Comparison of ENCODE assay signal across 2 cellular contexts in the genomic region with DNA sequence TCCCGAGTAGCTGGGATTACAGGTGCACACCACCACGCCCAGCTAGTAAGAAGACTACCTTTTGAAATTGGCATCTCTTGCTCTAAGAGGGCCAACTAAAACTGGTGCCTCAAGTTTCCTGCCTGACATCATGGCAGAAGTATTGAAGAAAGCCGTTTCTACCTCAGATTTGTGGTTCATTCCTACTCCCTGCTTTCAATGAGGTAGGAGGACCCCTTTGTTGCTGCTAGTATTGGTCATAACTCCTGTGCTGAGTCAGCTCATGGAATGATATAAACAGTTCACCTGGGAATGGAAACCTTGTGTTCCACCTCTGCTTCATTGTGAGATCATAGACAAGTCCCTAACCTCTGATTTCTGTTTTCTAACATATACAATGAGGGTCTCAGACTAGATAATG.
TF ChIP-seq lines count a peak whose summit lies in the region.

No MANE protein-coding gene starts in this region.

TF ChIP-seq in SK-N-SH, 30 proteins besides CTCF, POLR2A, EP300 and RAD21:
- TF ChIP-seq, protein P1, sequence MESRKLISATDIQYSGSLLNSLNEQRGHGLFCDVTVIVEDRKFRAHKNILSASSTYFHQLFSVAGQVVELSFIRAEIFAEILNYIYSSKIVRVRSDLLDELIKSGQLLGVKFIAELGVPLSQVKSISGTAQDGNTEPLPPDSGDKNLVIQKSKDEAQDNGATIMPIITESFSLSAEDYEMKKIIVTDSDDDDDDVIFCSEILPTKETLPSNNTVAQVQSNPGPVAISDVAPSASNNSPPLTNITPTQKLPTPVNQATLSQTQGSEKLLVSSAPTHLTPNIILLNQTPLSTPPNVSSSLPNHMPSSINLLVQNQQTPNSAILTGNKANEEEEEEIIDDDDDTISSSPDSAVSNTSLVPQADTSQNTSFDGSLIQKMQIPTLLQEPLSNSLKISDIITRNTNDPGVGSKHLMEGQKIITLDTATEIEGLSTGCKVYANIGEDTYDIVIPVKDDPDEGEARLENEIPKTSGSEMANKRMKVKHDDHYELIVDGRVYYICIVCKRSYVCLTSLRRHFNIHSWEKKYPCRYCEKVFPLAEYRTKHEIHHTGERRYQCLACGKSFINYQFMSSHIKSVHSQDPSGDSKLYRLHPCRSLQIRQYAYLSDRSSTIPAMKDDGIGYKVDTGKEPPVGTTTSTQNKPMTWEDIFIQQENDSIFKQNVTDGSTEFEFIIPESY (IDR thresholded peaks at IDR 0.05; ENCODE audit: borderline replicate concordance, low read depth), result no peak
- no peak for TF ChIP-seq IRF3 (IDR thresholded peaks at IDR 0.05; ENCODE audit: low read depth, low read length)
- TF ChIP-seq USF2 (IDR thresholded peaks at IDR 0.05; ENCODE audit: borderline replicate concordance, low read depth, low read length), result no peak
- peak; percentile 25; the same call in 1 of the 2 replicates for TF ChIP-seq FOSL2 (IDR thresholded peaks at IDR 0.05; ENCODE audit: borderline replicate concordance, low read depth)
- TF ChIP-seq EZH2phosphoT487 (IDR thresholded peaks at IDR 0.05; ENCODE audit: borderline replicate concordance, low read depth), result no peak
- no peak for TF ChIP-seq TCF12 (IDR thresholded peaks at IDR 0.05)

TF ChIP-seq in WTC11, 78 proteins besides CTCF, POLR2A, EP300 and RAD21 (continued from another document):
- TF ChIP-seq, protein P2, sequence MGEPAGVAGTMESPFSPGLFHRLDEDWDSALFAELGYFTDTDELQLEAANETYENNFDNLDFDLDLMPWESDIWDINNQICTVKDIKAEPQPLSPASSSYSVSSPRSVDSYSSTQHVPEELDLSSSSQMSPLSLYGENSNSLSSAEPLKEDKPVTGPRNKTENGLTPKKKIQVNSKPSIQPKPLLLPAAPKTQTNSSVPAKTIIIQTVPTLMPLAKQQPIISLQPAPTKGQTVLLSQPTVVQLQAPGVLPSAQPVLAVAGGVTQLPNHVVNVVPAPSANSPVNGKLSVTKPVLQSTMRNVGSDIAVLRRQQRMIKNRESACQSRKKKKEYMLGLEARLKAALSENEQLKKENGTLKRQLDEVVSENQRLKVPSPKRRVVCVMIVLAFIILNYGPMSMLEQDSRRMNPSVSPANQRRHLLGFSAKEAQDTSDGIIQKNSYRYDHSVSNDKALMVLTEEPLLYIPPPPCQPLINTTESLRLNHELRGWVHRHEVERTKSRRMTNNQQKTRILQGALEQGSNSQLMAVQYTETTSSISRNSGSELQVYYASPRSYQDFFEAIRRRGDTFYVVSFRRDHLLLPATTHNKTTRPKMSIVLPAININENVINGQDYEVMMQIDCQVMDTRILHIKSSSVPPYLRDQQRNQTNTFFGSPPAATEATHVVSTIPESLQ (CRISPR knock-in tag; IDR thresholded peaks at IDR 0.05), result no peak
- TF ChIP-seq IRF2 (CRISPR knock-in tag; IDR thresholded peaks at IDR 0.05; ENCODE audit: borderline replicate concordance, low read depth), result no peak
